Comparison of ENCODE assay signal across 8 cellular contexts in the genomic region with DNA sequence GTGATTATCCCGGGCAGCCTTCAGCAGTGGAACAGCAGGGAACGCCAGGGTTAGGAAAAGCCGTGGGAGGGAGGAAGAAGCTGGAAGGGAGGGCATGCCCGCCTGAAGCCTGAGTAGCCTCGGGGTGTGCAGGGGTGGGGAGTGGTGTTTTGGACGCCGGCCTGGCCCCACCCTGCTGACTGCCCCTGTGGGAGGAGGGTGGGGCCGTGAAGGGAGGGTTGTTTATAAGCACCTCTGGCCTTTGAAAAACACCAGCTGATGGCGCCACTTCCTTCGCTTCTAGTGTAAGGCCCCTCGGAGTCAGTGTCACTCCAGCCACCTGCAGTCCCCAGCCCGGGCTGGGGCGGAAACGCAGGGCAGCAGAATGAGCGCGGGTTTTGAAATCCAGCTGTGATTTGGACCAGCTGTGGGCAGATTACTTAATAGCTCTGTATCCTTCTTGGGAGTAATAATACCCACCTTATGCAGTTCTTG. TPM values are rescaled to one million over a fixed set of nuclear protein-coding genes. Genes with fewer than 3 reads are reported as not detected.
DNase-seq lines count a peak whose midpoint lies in the region; ATAC-seq, FAIRE-seq and TF ChIP-seq lines count a peak whose summit lies in the region.

No MANE protein-coding gene starts in this region.

- no peak overlapping the region for H3K9ac ChIP-seq in iPS-15b (ENCODE audit: low read depth, low read length)

- no peaks in the 10 kb centered on the region for H3K36me3 ChIP-seq in iPS-15b (ENCODE audit: control insufficient read depth, insufficient read depth, low read length)
- no peaks in the 10 kb centered on the region for H3K36me3 ChIP-seq in stomach

- FAIRE-seq in HTR-8/SVneo (lab: Jason Lieb, UNC): no peak

- peak overlapping the region in 1 of 5 donors; percentile 5 for H3K27ac ChIP-seq in stomach

- H3K27me3 ChIP-seq in iPS-15b (ENCODE audit: control insufficient read depth, insufficient read depth, low read length) (no peaks in the 10 kb centered on the region), stomach (peaks cover 0 to 22% (median 0%) of the 10 kb centered on the region in 3 donors)

- DNase-seq in HTR-8/SVneo (ENCODE audit: insufficient read length, low spot score) (peak; percentile 41), astrocyte of the hippocampus (ENCODE audit: low read depth, low spot score) (peak; percentile 17), stomach (peak; percentile 32), NCI-H2081 (lab: John Stamatoyannopoulos, UW) (no peak)
- DNase-seq in central memory CD4-positive, alpha-beta T cell: no peak

- H3K4me3 ChIP-seq in iPS-15b (ENCODE audit: low read depth, low read length) (peak overlapping the region; percentile 33), stomach (peak overlapping the region in 3 of 4 donors; percentile 1 to 31 (median 7))

- no peak for TF ChIP-seq POLR2A in stomach (IDR thresholded peaks at IDR 0.05)

- H3K9me3 ChIP-seq in iPS-15b (ENCODE audit: control insufficient read depth, insufficient read depth, low read length): no peaks in the 10 kb centered on the region
- no peaks in the 10 kb centered on the region for H3K9me3 ChIP-seq in stomach

- intact Hi-C loops in stomach (cut with DNase I; ENCODE audit: low total_unique reads): no loop called here

- ATAC-seq in HG03571 (IDR thresholded peaks at IDR 0.05; ENCODE audit: unreplicated experiment) (no peak), HG03565 (IDR thresholded peaks at IDR 0.05; ENCODE audit: unreplicated experiment) (no peak)

- TF ChIP-seq CTCF in stomach (IDR thresholded peaks at IDR 0.05): no peak

- WGBS in stomach, 5 donors: 5 to 13% (median 11%) methylated on average over 16 of the region's 16 CpGs

- no peak for TF ChIP-seq EP300 in stomach (IDR thresholded peaks at IDR 0.05)

- H3K4me1 ChIP-seq in iPS-15b (ENCODE audit: control insufficient read depth, insufficient read depth, low read length) (peaks cover 4% of the 10 kb centered on the region), stomach (peaks cover 0 to 27% (median 9%) of the 10 kb centered on the region in 4 donors)

RNA-seq across cellular contexts. Expression of a gene that starts 52.8 kb away (rescaled TPM):
- 10 to 100 TPM in 1 of 5 donors, 1 to 10 TPM in 2, under 1 TPM in 1, not detected in 1; 0.89 to 15.8 (median 4.5) TPM for total RNA-seq in stomach
- polyA plus RNA-seq in stomach: 1 to 10 TPM in 2 of 3 donors, under 1 TPM in 1; 0.50 to 2.7 (median 1.4) TPM

Comparison
In these comparisons a context has a peak if more than half of its experiments do, and no peak if none do; other contexts are left out.
1. DNase-seq: peak in HTR-8/SVneo (single experiment), astrocyte of the hippocampus (single experiment) and stomach (single experiment); none in central memory CD4-positive, alpha-beta T cell (single experiment) and NCI-H2081 (0 of 2).